7 cellular contexts compared by ENCODE assay signal in the genomic region with DNA sequence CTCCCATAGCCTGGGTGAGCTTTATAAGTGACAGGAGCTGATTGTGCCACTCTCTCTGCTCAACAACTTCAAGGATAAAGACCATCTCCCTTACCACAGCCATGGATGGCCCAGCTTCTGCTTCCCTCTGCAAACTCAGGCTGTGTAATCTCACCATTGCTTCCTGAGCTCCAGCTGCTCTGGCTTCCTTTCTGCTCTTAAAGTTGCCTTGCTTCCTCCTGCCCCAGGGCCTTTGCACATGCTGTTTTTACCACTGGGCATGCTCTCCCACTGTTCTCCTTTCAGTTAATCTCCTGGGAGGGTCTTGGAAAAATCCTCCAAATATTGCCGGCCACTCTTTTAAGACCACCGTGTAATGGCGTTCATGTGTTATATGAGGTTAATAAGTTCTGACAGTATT.
"Had no signal": no experiment of that assay in that cellular context is flagged by ENCODE, and none has a peak within 500 bp of the region (broad histone marks: within the 10 kb centered on the region; RNA-seq: fewer than 3 reads in every experiment).

No MANE protein-coding gene starts in this region.

- H3K27ac ChIP-seq: HL-60, KMS-11 had no signal

- ATAC-seq: HepG2 had no signal

- H3K9ac ChIP-seq: KMS-11 had no signal

- H3K4me2 ChIP-seq: KMS-11 had no signal

- FAIRE-seq: HepG2, HTR-8/SVneo had no signal

- DNase-seq: IMR-90, KBM-7, KG1 had no signal
